ENCODE assay signal across 27 cellular contexts in the genomic region with DNA sequence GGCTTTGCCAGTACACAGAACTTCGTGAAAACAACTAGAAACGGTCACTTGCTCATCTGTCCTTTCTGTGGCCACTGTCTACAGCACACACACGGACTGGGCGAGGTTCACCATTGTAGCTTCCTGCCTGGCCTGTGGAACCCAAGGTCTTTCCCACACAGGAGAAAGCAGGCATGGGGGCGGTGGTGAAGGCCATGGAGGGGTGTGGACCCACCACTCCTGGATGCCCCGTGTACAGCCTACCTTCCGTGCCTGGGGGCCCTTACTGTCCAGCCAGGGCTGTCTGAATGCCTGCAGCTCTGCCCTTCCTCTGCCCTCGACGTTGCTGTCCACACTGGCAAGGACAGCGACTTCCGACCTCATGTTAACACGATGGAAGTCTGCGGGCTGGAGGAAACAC.
"Had no signal": no experiment of that assay in that cellular context is flagged by ENCODE, and none has a peak within 500 bp of the region (broad histone marks: within the 10 kb centered on the region; RNA-seq: fewer than 3 reads in every experiment).

No MANE protein-coding gene starts in this region.

- ATAC-seq: activated CD8-positive, alpha-beta T cell treated with anti-CD3 and anti-CD28 coated beads, Interleukin-2, amount 10 ng/mL, durations not matched to agents 7 days and 5 days; activated T-cell treated with anti-CD3 and anti-CD28 coated beads, Interleukin-2, amount 50 U/mL, for 72 hours; body of pancreas; left cardiac atrium; mucosa of descending colon; natural killer cell treated with Interleukin-12 subunit alpha and Interleukin-12 subunit beta and Interleukin-15 and Interleukin-18, amount 100 ng/mL, for 72 hours; stimulated activated naive CD8-positive, alpha-beta T cell treated with anti-CD3 and anti-CD28 coated beads, Interleukin-15, Interleukin-2, amounts not matched to agents 100 U/mL and 50 U/mL, for 24 hours had no signal

- H3K4me1 ChIP-seq: body of pancreas, colonic mucosa had no signal

- H3K27ac Mint-ChIP-seq: activated B cell treated with CpG ODN at 0.5 μM for 24 hours; activated CD8-positive, alpha-beta T cell treated with anti-CD3 and anti-CD28 coated beads, Interleukin-2, amount 10 ng/mL, durations not matched to agents 7 days and 5 days; activated naive CD8-positive, alpha-beta T cell; activated T-cell treated with anti-CD3 and anti-CD28 coated beads, Interleukin-2, amount 50 U/mL, for 72 hours; natural killer cell treated with Interleukin-12 subunit alpha and Interleukin-12 subunit beta and Interleukin-15 and Interleukin-18, amount 100 ng/mL, for 72 hours had no signal

- H3K36me3 Mint-ChIP-seq: activated naive CD8-positive, alpha-beta T cell; natural killer cell treated with Interleukin-12 subunit alpha and Interleukin-12 subunit beta and Interleukin-15 and Interleukin-18, amount 100 ng/mL, for 72 hours had no signal

- H3K9me3 Mint-ChIP-seq: activated B cell treated with CpG ODN at 0.5 μM for 24 hours; activated T-cell treated with anti-CD3 and anti-CD28 coated beads, Interleukin-2, amount 50 U/mL, for 72 hours; natural killer cell treated with Interleukin-12 subunit alpha and Interleukin-12 subunit beta and Interleukin-15 and Interleukin-18, amount 100 ng/mL, for 72 hours had no signal

- H3K27me3 ChIP-seq: body of pancreas, colonic mucosa had no signal

- H3K9me3 ChIP-seq: body of pancreas, colonic mucosa, mucosa of descending colon, neutrophil, thoracic aorta had no signal

- DNase-seq: activated B cell treated with CpG ODN at 0.5 μM for 24 hours; activated CD8-positive, alpha-beta T cell treated with anti-CD3 and anti-CD28 coated beads, Interleukin-2, amount 10 ng/mL, durations not matched to agents 7 days and 5 days; activated naive CD4-positive, alpha-beta T cell treated with Interleukin-2 at 50 U/mL for 16 hours; activated T-cell treated with anti-CD3 and anti-CD28 coated beads for 4 hours; activated T-cell treated with anti-CD3 and anti-CD28 coated beads, Interleukin-2, amount 50 U/mL, for 72 hours; anterior cingulate cortex; body of pancreas; colonic mucosa; effector CD8-positive, alpha-beta T cell; hippocampal formation; left cardiac atrium; mesendoderm; mucosa of descending colon; stimulated activated CD4-positive, alpha-beta T cell treated with anti-CD3 and anti-CD28 coated beads, Interleukin-2, amount 100 ng/mL, for 48 hours; stimulated activated naive CD8-positive, alpha-beta T cell treated with anti-CD3 and anti-CD28 coated beads, Interleukin-15, Interleukin-2, amounts not matched to agents 100 U/mL and 50 U/mL, for 24 hours; T-helper 2 cell; trophoblast cell had no signal

- H3K36me3 ChIP-seq: colonic mucosa, neutrophil had no signal

- H3K27ac ChIP-seq: body of pancreas, colonic mucosa, epithelial cell of prostate, neutrophil, thoracic aorta had no signal

- H3K4me3 ChIP-seq: body of pancreas, colonic mucosa, lung, mucosa of descending colon, thoracic aorta had no signal

- FAIRE-seq: endometrium, frontal cortex, keratinocyte, urothelium cell line had no signal

- H3K4me3 Mint-ChIP-seq: activated B cell treated with CpG ODN at 0.5 μM for 24 hours; activated CD8-positive, alpha-beta T cell treated with anti-CD3 and anti-CD28 coated beads, Interleukin-2, amount 10 ng/mL, durations not matched to agents 7 days and 5 days; activated naive CD8-positive, alpha-beta T cell; activated T-cell treated with anti-CD3 and anti-CD28 coated beads, Interleukin-2, amount 50 U/mL, for 72 hours; natural killer cell treated with Interleukin-12 subunit alpha and Interleukin-12 subunit beta and Interleukin-15 and Interleukin-18, amount 100 ng/mL, for 72 hours had no signal
